9 cellular contexts compared by ENCODE assay signal in genomic region chr9:132672413-132672690, GRCh38. TPM values are rescaled to one million over a fixed set of nuclear protein-coding genes. Genes with fewer than 3 reads are reported as not detected.
DNase-seq lines count a peak whose midpoint lies in the region; ATAC-seq, FAIRE-seq and TF ChIP-seq lines count a peak whose summit lies in the region.
"Had no signal": no experiment of that assay in that cellular context is flagged by ENCODE, and none has a peak within 500 bp of the region (broad histone marks: within the 10 kb centered on the region; RNA-seq: fewer than 3 reads in every experiment).

No MANE protein-coding gene starts in this region.

- FAIRE-seq in GM12878 (lab: Jason Lieb, UNC), result no peak

- TF ChIP-seq POLR2A in GM12878 (IDR thresholded peaks at IDR 0.05; ENCODE audit: low read depth, low read length), result no peak

- peak overlapping the region in 1 of 2 donors; percentile 83 for H3K27ac Mint-ChIP-seq in natural killer cell treated with Interleukin-12 subunit alpha and Interleukin-12 subunit beta and Interleukin-15 and Interleukin-18, amount 100 ng/mL, for 72 hours

- RAD21 ChIA-PET in GM12878 (lab: Charles Lee; ENCODE audit: unreplicated experiment), result no interaction called here

- peaks cover 94% of the 10 kb centered on the region for H3K79me2 ChIP-seq in DND-41 (ENCODE audit: insufficient read depth, low read length)
- H3K79me2 ChIP-seq in Karpas-422 (ENCODE audit: low read length), result peaks cover 99% of the 10 kb centered on the region
- H3K79me2 ChIP-seq in GM12878 (ENCODE audit: control insufficient read depth, insufficient read depth, low read length), result peaks cover 88% of the 10 kb centered on the region

- DNase-seq in DND-41 (no peak), Karpas-422 (no peak), GM12878 (ENCODE audit: low read depth, low spot score) (no peak), NCI-H345 (lab: John Stamatoyannopoulos, UW) (no peak), NCI-H226 (no peak), UCSD-AML1 (lab: John Stamatoyannopoulos, UW; ENCODE audit: unreplicated experiment) (no peak)
- DNase-seq in natural killer cell treated with Interleukin-12 subunit alpha and Interleukin-12 subunit beta and Interleukin-15 and Interleukin-18, amount 100 ng/mL, for 72 hours (ENCODE audit: low spot score), result no peak
- DNase-seq: NCI-H2171 had no signal

- intact Hi-C loops in GM12878 (cut with micrococcal nuclease; ENCODE audit: unreplicated experiment), result loop anchor here (10.0 kb wide), 1 partner anchor 232 kb away; no protein-coding TSS in a partner anchor

- POLR2A ChIA-PET in GM12878 (lab: Charles Lee), result no interaction called here

- SMC1A ChIA-PET in GM12878 (lab: Charles Lee; ENCODE audit: uncharacterized antibody, unreplicated experiment), result interaction anchor here (1.7 kb wide), 1 partner anchor 9 kb away, joined by 4 read pairs; no protein-coding TSS in a partner anchor

- H3K4me1 ChIP-seq in DND-41 (ENCODE audit: insufficient read depth, low read length) (peaks cover 38% of the 10 kb centered on the region), Karpas-422 (ENCODE audit: low read length) (peaks cover 27% of the 10 kb centered on the region), GM12878 (ENCODE audit: control insufficient read depth, insufficient read depth, low read length) (no peaks in the 10 kb centered on the region; the same call in 1 of the 2 replicates)

- H3K27me3 Mint-ChIP-seq in natural killer cell treated with Interleukin-12 subunit alpha and Interleukin-12 subunit beta and Interleukin-15 and Interleukin-18, amount 100 ng/mL, for 72 hours, result no peaks in the 10 kb centered on the region

- H4K20me1 ChIP-seq in DND-41 (ENCODE audit: insufficient read depth, low read length) (peaks cover 49% of the 10 kb centered on the region; the same call in 1 of the 2 replicates), Karpas-422 (ENCODE audit: insufficient read depth, low read depth, low read length) (peaks cover 38% of the 10 kb centered on the region), GM12878 (ENCODE audit: control insufficient read depth, insufficient read depth) (no peaks in the 10 kb centered on the region)

- CTCF ChIA-PET in GM12878 (lab: Yijun Ruan, JAX), result interaction anchor here (1.0 to 1.2 kb wide), 2 partner anchors 8 to 16 kb away, joined by 3 to 5 read pairs; no protein-coding TSS in a partner anchor

- H3K9me3 Mint-ChIP-seq in natural killer cell treated with Interleukin-12 subunit alpha and Interleukin-12 subunit beta and Interleukin-15 and Interleukin-18, amount 100 ng/mL, for 72 hours, result no peaks in the 10 kb centered on the region

- TF ChIP-seq CTCF in DND-41 (IDR thresholded peaks at IDR 0.05; ENCODE audit: borderline replicate concordance, extremely low read depth, low read length, poor library complexity, severe bottlenecking) (no peak), GM12878 (IDR thresholded peaks at IDR 0.05 in 2 of 3, conservative IDR thresholded peaks at IDR 0.05 in 1 of 3; ENCODE audit: control insufficient read depth in 2 of 3, extremely low read depth in 1 of 3, insufficient read depth in 1 of 3, low read depth in 3 of 3, low read length in 3 of 3) (no peak)

- no peaks in the 10 kb centered on the region for H3K9me2 ChIP-seq in Karpas-422 (replicated peaks; ENCODE audit: insufficient read depth, low read length)

- H3K9ac ChIP-seq in DND-41 (ENCODE audit: low read depth, low read length), result peak overlapping the region; percentile 16; the same call in 1 of the 2 replicates
- H3K9ac ChIP-seq in Karpas-422 (ENCODE audit: low read length), result no peak overlapping the region
- no peak overlapping the region for H3K9ac ChIP-seq in GM12878 (ENCODE audit: control insufficient read depth, insufficient read depth, low read length)

- H3K4me1 Mint-ChIP-seq in natural killer cell treated with Interleukin-12 subunit alpha and Interleukin-12 subunit beta and Interleukin-15 and Interleukin-18, amount 100 ng/mL, for 72 hours (ENCODE audit: low read depth in 2 of 2), result peaks cover 35 to 41% of the 10 kb centered on the region in 2 donors

- H2AFZ ChIP-seq in DND-41 (ENCODE audit: low read depth, low read length) (no peak overlapping the region), Karpas-422 (ENCODE audit: low read length) (no peak overlapping the region), GM12878 (ENCODE audit: control insufficient read depth, low read depth, low read length) (no peak overlapping the region)

- H3K36me3 ChIP-seq in DND-41 (ENCODE audit: insufficient read depth, low read length), result no peaks in the 10 kb centered on the region; the same call in 1 of the 2 replicates
- H3K36me3 ChIP-seq in Karpas-422 (ENCODE audit: insufficient read depth, low read length), result peaks cover 13% of the 10 kb centered on the region; the same call in 1 of the 2 replicates
- no peaks in the 10 kb centered on the region; a peak in 2 of 4 replicates for H3K36me3 ChIP-seq in GM12878 (ENCODE audit: control insufficient read depth in 2 of 2, insufficient read depth in 2 of 2, low read length in 1 of 2)
- H3K36me3 ChIP-seq: neutrophil had no signal

- H3K4me3 Mint-ChIP-seq in natural killer cell treated with Interleukin-12 subunit alpha and Interleukin-12 subunit beta and Interleukin-15 and Interleukin-18, amount 100 ng/mL, for 72 hours, result peak overlapping the region; percentile 82

- H3K36me3 Mint-ChIP-seq in natural killer cell treated with Interleukin-12 subunit alpha and Interleukin-12 subunit beta and Interleukin-15 and Interleukin-18, amount 100 ng/mL, for 72 hours, result peaks cover 9% of the 10 kb centered on the region

- H3K27me3 ChIP-seq in DND-41 (ENCODE audit: insufficient read depth, low read length, poor library complexity) (no peaks in the 10 kb centered on the region), Karpas-422 (ENCODE audit: low read length) (no peaks in the 10 kb centered on the region), GM12878 (replicated peaks in 1 of 2; ENCODE audit: control insufficient read depth in 2 of 2, insufficient read depth in 2 of 2, low read length in 1 of 2) (no peaks in the 10 kb centered on the region)

- no peaks in the 10 kb centered on the region for H3K9me3 ChIP-seq in DND-41 (ENCODE audit: insufficient read depth, low read length, severe bottlenecking)
- no peaks in the 10 kb centered on the region for H3K9me3 ChIP-seq in Karpas-422 (ENCODE audit: low read length)
- H3K9me3 ChIP-seq in GM12878 (replicated peaks; ENCODE audit: control insufficient read depth, insufficient read depth, low read length), result no peaks in the 10 kb centered on the region
- H3K9me3 ChIP-seq: neutrophil had no signal

- TSS peak; percentile 56 for BruUV-seq in GM12878 (replicated peaks; lab: Mats Ljungman, UMichigan)

- in situ Hi-C loops in GM12878 (cut with MboI), result no loop called here

- H3K4me2 ChIP-seq in DND-41 (ENCODE audit: insufficient read depth, low read length), result peak overlapping the region; percentile 80
- H3K4me2 ChIP-seq in Karpas-422 (ENCODE audit: low read depth, low read length, poor library complexity, severe bottlenecking), result peak overlapping the region; percentile 73
- peak overlapping the region; percentile 79 for H3K4me2 ChIP-seq in GM12878 (ENCODE audit: control insufficient read depth, insufficient read depth)

- ATAC-seq in DND-41 (ENCODE audit: insufficient read depth, low read depth) (no peak), GM12878 (no peak)
- no peak for ATAC-seq in natural killer cell treated with Interleukin-12 subunit alpha and Interleukin-12 subunit beta and Interleukin-15 and Interleukin-18, amount 100 ng/mL, for 72 hours

- no peak for TF ChIP-seq RAD21 in GM12878 (IDR thresholded peaks at IDR 0.05; ENCODE audit: insufficient read depth, low read depth, low read length)

- no peak for TF ChIP-seq EP300 in GM12878 (IDR thresholded peaks at IDR 0.05; ENCODE audit: borderline replicate concordance in 1 of 2, control insufficient read depth in 1 of 2, low read depth in 2 of 2, low read length in 2 of 2)

- H3K27ac ChIP-seq in DND-41 (ENCODE audit: low read length) (no peak overlapping the region), Karpas-422 (ENCODE audit: low read length) (no peak overlapping the region), GM12878 (ENCODE audit: control insufficient read depth, insufficient read depth) (no peak overlapping the region)
- H3K27ac ChIP-seq: neutrophil had no signal

- WGBS in GM12878 (ENCODE audit: insufficient coverage, insufficient replicate concordance, low lambda C conversion rate, missing lambda C conversion rate), result 17% methylated on average over 5 of the region's 5 CpGs

- H3K4me3 ChIP-seq in DND-41 (ENCODE audit: low read depth in 1 of 2, low read length in 2 of 2), result peak overlapping the region in 1 of 2 experiments; percentile 94; a peak in 1 of 4 replicates
- peak overlapping the region; percentile 79; the same call in 1 of the 2 replicates for H3K4me3 ChIP-seq in Karpas-422 (ENCODE audit: low read length)
- H3K4me3 ChIP-seq in GM12878, result peak overlapping the region; percentile 93; the same call in 1 of the 2 replicates

RNA-seq across cellular contexts. Expression of gene GTF3C4, which starts 2.1 kb away (rescaled TPM):
- total RNA-seq in Karpas-422 (2014; rRNA removed; shearing (Covaris generic); ENCODE audit: low replicate concordance), result 8.8 and 11.2 TPM in 2 replicates
- total RNA-seq in GM12878 (2013; cell fraction: nucleolus; rRNA removed), result 14.9 and 16.1 TPM in 2 replicates
- total RNA-seq in GM12878 (2014; rRNA removed) (15.2 and 16.6 TPM in 2 replicates), GM12878 (2014; rRNA removed; fragmentation: Illumina TruSeq; extraction: Trizol) (10.7 and 11.0 TPM in 2 replicates), GM12878 (2021) (15.9 and 18.9 TPM in 2 replicates)
- 5.4 TPM for polyA plus RNA-seq in GM12878 (2011; ENCODE audit: low read depth)
- polyA plus RNA-seq in GM12878 (2011; rRNA removed) (7.1 and 7.3 TPM in 2 replicates), GM12878 (2014; fragmentation: Illumina TruSeq; extraction: Trizol) (14.3 and 15.7 TPM in 2 replicates), GM12878 (2014; fragmentation: Nextera tagmentation; extraction: Ambion mirVana) (1 to 10 TPM; 3.2 to 5.1 TPM), GM12878 (2014; rRNA removed) (8.1 and 8.9 TPM in 2 replicates), GM12878 (2016; fragmentation: Nextera tagmentation; extraction: Ambion mirVana) (1 to 10 TPM; 7.3 to 7.5 TPM)
- polyA plus RNA-seq in GM12878 (2011; cell fraction: cytosol; rRNA removed), result 4.8 and 5.8 TPM in 2 replicates
- 2.4 and 3.3 TPM in 2 replicates for polyA plus RNA-seq in GM12878 (2011; cell fraction: nucleus; rRNA removed)
- polyA plus RNA-seq in GM12878 (2012), result 7.6 and 8.0 TPM in 2 replicates
- polyA minus RNA-seq in GM12878 (2011; rRNA and poly(A)+ RNA removed), result 8.1 and 10.5 TPM in 2 replicates
- 6.9 and 7.1 TPM in 2 replicates for polyA minus RNA-seq in GM12878 (2011; cell fraction: cytosol; rRNA and poly(A)+ RNA removed)
- 6.0 and 12.9 TPM in 2 replicates for polyA minus RNA-seq in GM12878 (2011; cell fraction: nucleus; rRNA and poly(A)+ RNA removed)
- 10 to 100 TPM; 14.4 to 18.8 TPM for total RNA-seq in natural killer cell treated with Interleukin-12 subunit alpha and Interleukin-12 subunit beta and Interleukin-15 and Interleukin-18, amount 100 ng/mL, for 72 hours

RNA-seq across cellular contexts. Expression of gene DDX31, which starts 2.6 kb away (rescaled TPM):
- 19.5 and 21.8 TPM in 2 replicates for total RNA-seq in Karpas-422 (2014; rRNA removed; shearing (Covaris generic); ENCODE audit: low replicate concordance)
- total RNA-seq in GM12878 (2013; cell fraction: nucleolus; rRNA removed), result 104 and 112 TPM in 2 replicates
- 19.9 and 20.2 TPM in 2 replicates for total RNA-seq in GM12878 (2014; rRNA removed)
- 20.9 and 21.2 TPM in 2 replicates for total RNA-seq in GM12878 (2014; rRNA removed; fragmentation: Illumina TruSeq; extraction: Trizol)
- 21.7 and 25.6 TPM in 2 replicates for total RNA-seq in GM12878 (2021)
- 7.5 TPM for polyA plus RNA-seq in GM12878 (2011; ENCODE audit: low read depth)
- polyA plus RNA-seq in GM12878 (2011; rRNA removed), result 30.3 and 30.8 TPM in 2 replicates
- polyA plus RNA-seq in GM12878 (2011; cell fraction: cytosol; rRNA removed), result 22.1 and 23.4 TPM in 2 replicates
- polyA plus RNA-seq in GM12878 (2011; cell fraction: nucleus; rRNA removed), result 77.0 and 93.3 TPM in 2 replicates
- polyA plus RNA-seq in GM12878 (2012), result 10.6 and 14.9 TPM in 2 replicates
- polyA plus RNA-seq in GM12878 (2014; fragmentation: Illumina TruSeq; extraction: Trizol), result 22.8 and 23.2 TPM in 2 replicates
- 10 to 100 TPM; 12.1 to 14.6 TPM for polyA plus RNA-seq in GM12878 (2014; fragmentation: Nextera tagmentation; extraction: Ambion mirVana)
- 21.1 and 23.7 TPM in 2 replicates for polyA plus RNA-seq in GM12878 (2014; rRNA removed)
- polyA plus RNA-seq in GM12878 (2016; fragmentation: Nextera tagmentation; extraction: Ambion mirVana), result 10 to 100 TPM; 20.0 to 20.5 TPM
- polyA minus RNA-seq in GM12878 (2011; rRNA and poly(A)+ RNA removed), result 28.7 and 29.8 TPM in 2 replicates
- polyA minus RNA-seq in GM12878 (2011; cell fraction: cytosol; rRNA and poly(A)+ RNA removed), result 8.6 and 10.5 TPM in 2 replicates
- polyA minus RNA-seq in GM12878 (2011; cell fraction: nucleus; rRNA and poly(A)+ RNA removed), result 30.0 and 43.1 TPM in 2 replicates
- 10 to 100 TPM; 17.6 to 31.0 TPM for total RNA-seq in natural killer cell treated with Interleukin-12 subunit alpha and Interleukin-12 subunit beta and Interleukin-15 and Interleukin-18, amount 100 ng/mL, for 72 hours
